In genomic region chr4:19216495-19216894, GRCh38 we compare ENCODE assay signal across 8 cellular contexts.
"Had no signal": no experiment of that assay in that cellular context is flagged by ENCODE, and none has a peak within 500 bp of the region (broad histone marks: within the 10 kb centered on the region; RNA-seq: fewer than 3 reads in every experiment).

No MANE protein-coding gene starts in this region.

- H3K4me3 ChIP-seq: GM23248, HAP-1 had no signal

- DNase-seq: GM23248, GOT3, H7, H9, HCEC 1CT, HFFc6 had no signal

- H3K9ac ChIP-seq: GM23248 had no signal

- H3K27ac Mint-ChIP-seq: HFFc6 had no signal

- H3K9me3 ChIP-seq: HAP-1 had no signal

- H2AFZ ChIP-seq: GM23248 had no signal

- H3K4me3 Mint-ChIP-seq: H9, HFFc6 had no signal

- H3K27ac ChIP-seq: GM23248 had no signal

- ATAC-seq: HCT116 had no signal

- H3K9me3 Mint-ChIP-seq: H9, HFFc6 had no signal

- H3K36me3 ChIP-seq: HAP-1 had no signal
